ENCODE assay signal across 8 cellular contexts in the genomic region with DNA sequence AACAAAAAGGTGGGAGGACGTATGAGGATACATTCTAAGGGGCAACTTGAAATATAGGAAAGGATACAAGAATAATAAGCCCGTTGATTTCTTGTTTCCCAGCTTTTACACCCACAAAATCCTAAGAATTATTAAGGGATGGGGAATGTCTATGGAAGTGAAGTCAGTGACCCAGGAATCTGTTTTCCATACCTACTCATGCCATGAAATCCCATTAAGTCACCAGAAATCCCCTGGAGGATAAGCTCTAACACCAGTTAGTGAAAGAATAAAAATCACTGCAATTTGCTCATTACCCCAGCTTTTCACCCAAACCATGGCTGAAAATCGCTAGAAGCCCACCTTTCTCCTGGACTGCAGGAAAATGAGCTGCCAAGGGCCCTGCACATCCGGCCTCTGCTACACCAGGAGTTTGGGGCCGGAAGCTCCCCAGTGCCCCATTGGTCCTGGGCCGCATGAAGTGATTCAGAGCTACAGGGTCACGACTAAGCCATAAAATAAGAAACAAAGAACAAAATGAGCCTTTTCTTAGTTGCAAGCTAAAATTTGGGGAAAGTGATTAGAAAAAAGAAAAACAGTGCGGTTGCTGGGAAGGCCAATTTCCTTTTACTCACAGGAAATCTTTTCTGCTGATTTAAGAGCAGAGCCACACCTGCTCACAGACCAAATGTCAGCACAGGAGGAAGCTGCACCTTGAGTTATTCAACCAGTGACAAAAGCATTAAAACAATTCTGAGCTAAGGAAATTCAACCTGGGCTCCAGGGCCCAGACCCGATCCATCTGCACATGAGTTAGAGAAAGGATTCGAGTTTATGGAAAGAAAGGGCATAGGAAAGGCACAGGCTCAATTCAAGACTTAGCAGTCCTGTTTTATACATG. TPM values are rescaled to one million over a fixed set of nuclear protein-coding genes. Genes with fewer than 3 reads are reported as not detected.
DNase-seq lines count a peak whose midpoint lies in the region; ATAC-seq and TF ChIP-seq lines count a peak whose summit lies in the region.

No MANE protein-coding gene starts in this region.

- H3K36me3 Mint-ChIP-seq in activated CD4-positive, alpha-beta memory T cell treated with anti-CD3 and anti-CD28 coated beads for 36 hours: peaks cover 4% of the 10 kb centered on the region
- no peaks in the 10 kb centered on the region for H3K36me3 Mint-ChIP-seq in stimulated activated effector memory CD8-positive, alpha-beta T cell treated with anti-CD3 and anti-CD28 coated beads, Interleukin-12 subunit alpha, Interleukin-12 subunit beta, amount 100 ng/mL, for 72 hours

- no peaks in the 10 kb centered on the region for H3K27me3 ChIP-seq in left ventricle myocardium inferior (ENCODE audit: low read depth)

- no peak overlapping the region for H3K4me3 ChIP-seq in left ventricle myocardium inferior

- H3K4me3 Mint-ChIP-seq in activated CD4-positive, alpha-beta memory T cell treated with anti-CD3 and anti-CD28 coated beads for 36 hours: peak overlapping the region; percentile 11
- H3K4me3 Mint-ChIP-seq in stimulated activated effector memory CD8-positive, alpha-beta T cell treated with anti-CD3 and anti-CD28 coated beads, Interleukin-12 subunit alpha, Interleukin-12 subunit beta, amount 100 ng/mL, for 72 hours: no peak overlapping the region

- H3K36me3 ChIP-seq in left ventricle myocardium inferior: no peaks in the 10 kb centered on the region

- H3K27me3 Mint-ChIP-seq in activated CD4-positive, alpha-beta memory T cell treated with anti-CD3 and anti-CD28 coated beads for 36 hours: no peaks in the 10 kb centered on the region

- peaks cover 3% of the 10 kb centered on the region for H3K9me3 Mint-ChIP-seq in activated CD4-positive, alpha-beta memory T cell treated with anti-CD3 and anti-CD28 coated beads for 36 hours
- H3K9me3 Mint-ChIP-seq in stimulated activated effector memory CD8-positive, alpha-beta T cell treated with anti-CD3 and anti-CD28 coated beads, Interleukin-12 subunit alpha, Interleukin-12 subunit beta, amount 100 ng/mL, for 72 hours: no peaks in the 10 kb centered on the region

- intact Hi-C loops in activated CD4-positive, alpha-beta memory T cell treated with anti-CD3 and anti-CD28 coated beads for 36 hours (cut with micrococcal nuclease): loop anchor here (5.0 kb wide), 1 partner anchor 35 kb away; no protein-coding TSS in a partner anchor
- intact Hi-C loops in left ventricle myocardium inferior (cut with micrococcal nuclease): no loop called here

- no peak for TF ChIP-seq CTCF in left ventricle myocardium inferior (IDR thresholded peaks at IDR 0.05; ENCODE audit: borderline replicate concordance)

- CTCF ChIA-PET in activated CD4-positive, alpha-beta memory T cell treated with anti-CD3 and anti-CD28 coated beads for 36 hours (lab: Charles Lee): interaction anchor here (1.0 to 1.9 kb wide), 5 partner anchors 10 to 263 kb away, joined by 3 to 9 read pairs (median 4); no protein-coding TSS in a partner anchor

- H3K9me3 ChIP-seq in left ventricle myocardium inferior (replicated peaks): no peaks in the 10 kb centered on the region

- H3K4me1 Mint-ChIP-seq in activated CD4-positive, alpha-beta memory T cell treated with anti-CD3 and anti-CD28 coated beads for 36 hours (ENCODE audit: low read depth): peaks cover 38% of the 10 kb centered on the region
- H3K4me1 Mint-ChIP-seq in stimulated activated effector memory CD8-positive, alpha-beta T cell treated with anti-CD3 and anti-CD28 coated beads, Interleukin-12 subunit alpha, Interleukin-12 subunit beta, amount 100 ng/mL, for 72 hours: peaks cover 43% of the 10 kb centered on the region

- peak overlapping the region; percentile 91 for H3K27ac ChIP-seq in left ventricle myocardium inferior (replicated peaks)

- peak; percentile 88 for ATAC-seq in stimulated activated effector memory CD8-positive, alpha-beta T cell treated with anti-CD3 and anti-CD28 coated beads, Interleukin-12 subunit alpha, Interleukin-12 subunit beta, amount 100 ng/mL, for 72 hours
- no peak for ATAC-seq in HG02884 (IDR thresholded peaks at IDR 0.05; ENCODE audit: unreplicated experiment)

- peak overlapping the region; percentile 68 for H3K27ac Mint-ChIP-seq in activated CD4-positive, alpha-beta memory T cell treated with anti-CD3 and anti-CD28 coated beads for 36 hours
- H3K27ac Mint-ChIP-seq in stimulated activated effector memory CD8-positive, alpha-beta T cell treated with anti-CD3 and anti-CD28 coated beads, Interleukin-12 subunit alpha, Interleukin-12 subunit beta, amount 100 ng/mL, for 72 hours: no peak overlapping the region

- peaks cover 100% of the 10 kb centered on the region for H3K4me1 ChIP-seq in left ventricle myocardium inferior

- POLR2A ChIA-PET in activated CD4-positive, alpha-beta memory T cell treated with anti-CD3 and anti-CD28 coated beads for 36 hours (lab: Charles Lee): interaction anchor here (1.0 kb wide), 1 partner anchor 57 kb away, joined by 3 read pairs; no protein-coding TSS in a partner anchor

- peak; percentile 16 for DNase-seq in NCI-H510A treated with DMSO at 0.1 percent for 48 hours (lab: John Stamatoyannopoulos, UW)
- no peak for DNase-seq in NCI-H510A (lab: John Stamatoyannopoulos, UW)
- DNase-seq in activated CD4-positive, alpha-beta memory T cell treated with anti-CD3 and anti-CD28 coated beads for 36 hours: peak; percentile 63
- no peak for DNase-seq in left ventricle myocardium inferior
- no peak for DNase-seq in stimulated activated effector memory CD8-positive, alpha-beta T cell treated with anti-CD3 and anti-CD28 coated beads, Interleukin-12 subunit alpha, Interleukin-12 subunit beta, amount 100 ng/mL, for 72 hours (ENCODE audit: low spot score in 2 of 2)
- DNase-seq in stimulated activated CD8-positive, alpha-beta memory T cell treated with anti-CD3 and anti-CD28 coated beads, Interleukin-4, amount 100 ng/mL, for 48 hours: no peak
- no peak for DNase-seq in pons (ENCODE audit: low spot score)

RNA-seq across cellular contexts. Expression of a gene that starts 40.3 kb away (rescaled TPM):
- 10 to 100 TPM; 18.9 to 19.1 TPM for total RNA-seq in activated CD4-positive, alpha-beta memory T cell treated with anti-CD3 and anti-CD28 coated beads for 36 hours
- 127 TPM for total RNA-seq in left ventricle myocardium inferior

Comparison
In these comparisons a context has a peak if more than half of its experiments do, and no peak if none do; other contexts are left out.
1. DNase-seq: peak in NCI-H510A treated with DMSO at 0.1 percent for 48 hours (single experiment) and activated CD4-positive, alpha-beta memory T cell treated with anti-CD3 and anti-CD28 coated beads for 36 hours (single experiment); none in NCI-H510A (single experiment), left ventricle myocardium inferior (single experiment), stimulated activated effector memory CD8-positive, alpha-beta T cell treated with anti-CD3 and anti-CD28 coated beads, Interleukin-12 subunit alpha, Interleukin-12 subunit beta, amount 100 ng/mL, for 72 hours (0 of 2), stimulated activated CD8-positive, alpha-beta memory T cell treated with anti-CD3 and anti-CD28 coated beads, Interleukin-4, amount 100 ng/mL, for 48 hours (single experiment) and pons (single experiment).